ENCODE assay signal across 27 cellular contexts in the genomic region with DNA sequence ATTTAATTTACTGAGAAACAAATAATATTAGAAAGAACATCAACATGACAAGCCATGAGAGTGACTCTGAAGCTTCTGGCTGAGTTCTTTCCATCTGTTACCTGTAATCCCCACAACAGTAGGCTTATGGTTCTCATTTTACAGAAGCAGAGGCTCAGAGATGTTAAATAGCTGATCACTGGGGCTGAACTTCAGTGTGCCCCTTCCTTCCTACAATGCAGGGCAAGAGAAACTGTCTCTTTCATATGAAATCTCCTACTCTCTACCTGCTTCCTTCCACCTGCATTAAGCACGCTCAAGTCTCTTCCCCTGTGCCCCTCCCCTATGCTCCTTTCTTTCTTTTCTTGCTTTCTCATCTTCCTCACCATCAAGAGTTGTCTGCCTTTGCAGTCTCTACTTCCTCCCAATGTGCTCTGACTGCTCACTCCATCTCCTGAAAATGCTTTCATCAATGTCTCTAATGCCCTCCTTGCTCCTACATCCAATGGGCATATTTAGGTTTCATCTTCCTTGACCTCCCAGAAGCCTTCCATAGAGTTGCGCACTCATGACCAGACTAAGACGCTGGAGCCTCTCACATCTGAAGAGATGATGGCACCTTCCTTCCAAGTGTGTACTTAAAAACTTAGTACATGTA. TPM values are rescaled to one million over a fixed set of nuclear protein-coding genes. Genes with fewer than 3 reads are reported as not detected.
A peak's percentile ranks its signal among the peaks of the same experiment; 100 is the strongest.
DNase-seq lines count a peak whose midpoint lies in the region; ATAC-seq, FAIRE-seq and TF ChIP-seq lines count a peak whose summit lies in the region.
"Had no signal": no experiment of that assay in that cellular context is flagged by ENCODE, and none has a peak within 500 bp of the region (broad histone marks: within the 10 kb centered on the region; RNA-seq: fewer than 3 reads in every experiment).

No MANE protein-coding gene starts in this region.

- no peaks in the 10 kb centered on the region for H3K9me3 Mint-ChIP-seq in natural killer cell
- H3K9me3 Mint-ChIP-seq: CD4-positive, alpha-beta T cell; GM23338; H9 had no signal

- TF ChIP-seq CTCF in coronary artery (IDR thresholded peaks at IDR 0.05) = no peak
- no peak for TF ChIP-seq CTCF in HepG2 (CRISPR knock-in tag; IDR thresholded peaks at IDR 0.05)
- no peak for TF ChIP-seq CTCF in PC-9 (conservative IDR thresholded peaks at IDR 0.05)
- no peak for TF ChIP-seq CTCF in natural killer cell (IDR thresholded peaks at IDR 0.05)

- no peaks in the 10 kb centered on the region for H3K9me2 ChIP-seq in PC-9 (ENCODE audit: insufficient read depth)

- no peak overlapping the region for H4K12ac ChIP-seq in trophoblast cell (ENCODE audit: low read depth, low read length)

- 98% methylated on average over 3 of the region's 3 CpGs for WGBS in HepG2 (ENCODE audit: low lambda C conversion rate)
- WGBS in trophoblast cell (ENCODE audit: extremely low coverage, insufficient coverage, insufficient read length) = no CpG with 5 or more reads among the region's 3 CpGs

- no peak overlapping the region for H3K27ac Mint-ChIP-seq in natural killer cell
- H3K27ac Mint-ChIP-seq: CD14-positive monocyte; CD4-positive, alpha-beta T cell; CD8-positive, alpha-beta memory T cell; GM23338; H9 had no signal

- no peak overlapping the region for H4K91ac ChIP-seq in trophoblast cell (ENCODE audit: low read depth, low read length)

- no peak overlapping the region for H3K9ac ChIP-seq in HepG2 (ENCODE audit: insufficient read depth, low read depth, low read length)
- no peak overlapping the region for H3K9ac ChIP-seq in trophoblast cell (ENCODE audit: low read length)
- H3K9ac ChIP-seq: BLaER1 treated with 17β-estradiol and CSF1 and Interleukin-3, amounts not matched to agents 10 nM and 100 nM had no signal

- DNase-seq in NCI-H524 treated with DMSO at 0.1 percent for 48 hours (lab: John Stamatoyannopoulos, UW) (peak; percentile 1), coronary artery (ENCODE audit: low spot score) (peak; percentile 8), HepG2 (ENCODE audit: low spot score) (no peak), trophoblast cell (no peak), PC-9 (no peak), natural killer cell (no peak), foreskin melanocyte (no peak)
- DNase-seq: 8988T; ACHN; AML-193; BE2C; CD4-positive, alpha-beta T cell; CD8-positive, alpha-beta memory T cell; DMS 273 treated with DMSO at 0.1 percent for 48 hours; DMS79; EL; GDM1; H9 had no signal

- no peak for FAIRE-seq in HepG2 (lab: Jason Lieb, UNC)
- FAIRE-seq: A549, D721Med, GM12891, GM18507 had no signal

- H4K20me1 ChIP-seq in HepG2 (ENCODE audit: insufficient read depth, low read length) = peaks cover 96% of the 10 kb centered on the region
- no peaks in the 10 kb centered on the region for H4K20me1 ChIP-seq in PC-9 (ENCODE audit: insufficient read depth)
- H4K20me1 ChIP-seq: BLaER1 treated with 17β-estradiol and CSF1 and Interleukin-3, amounts not matched to agents 10 nM and 100 nM had no signal

- H3K23ac ChIP-seq in trophoblast cell (ENCODE audit: low read length) = peak overlapping the region; percentile 5

- H3K27ac ChIP-seq in coronary artery (no peak overlapping the region), HepG2 (ENCODE audit: extremely low read length, insufficient read depth, low read length) (peak overlapping the region; percentile 32), trophoblast cell (ENCODE audit: low read depth, low read length) (no peak overlapping the region), PC-9 (no peak overlapping the region)
- H3K27ac ChIP-seq: A549; BLaER1 treated with 17β-estradiol and CSF1 and Interleukin-3, amounts not matched to agents 10 nM and 100 nM had no signal

- no peak for TF ChIP-seq EP300 in HepG2 (IDR thresholded peaks at IDR 0.05; ENCODE audit: low read depth in 2 of 2, low read length in 2 of 2)
- no peak; the same call in 1 of the 2 replicates for TF ChIP-seq EP300 in HepG2 (CRISPR knock-in tag; IDR thresholded peaks at IDR 0.05; ENCODE audit: borderline replicate concordance)

- H3K36me3 ChIP-seq in HepG2 (replicated peaks in 1 of 2; ENCODE audit: control insufficient read depth in 1 of 2, insufficient read depth in 2 of 2, low read length in 2 of 2) (peaks cover 71 to 94% of the 10 kb centered on the region in 2 experiments), trophoblast cell (ENCODE audit: control insufficient read depth in 1 of 2, insufficient read depth in 2 of 2, low read length in 2 of 2) (no peaks in the 10 kb centered on the region), PC-9 (ENCODE audit: low read depth) (no peaks in the 10 kb centered on the region)
- H3K36me3 ChIP-seq: BE2C; BLaER1 treated with 17β-estradiol and CSF1 and Interleukin-3, amounts not matched to agents 10 nM and 100 nM had no signal

- peak; percentile 74 to 85 for TF ChIP-seq POLR2A in HepG2 (IDR thresholded peaks at IDR 0.05; ENCODE audit: insufficient read depth in 1 of 2, low read depth in 2 of 2, low read length in 2 of 2)

- no peaks in the 10 kb centered on the region for H3K36me3 Mint-ChIP-seq in natural killer cell
- H3K36me3 Mint-ChIP-seq: CD14-positive monocyte; CD8-positive, alpha-beta memory T cell had no signal

- intact Hi-C loops in HepG2 (cut with micrococcal nuclease; ENCODE audit: unreplicated experiment) (no loop called here), PC-9 (cut with micrococcal nuclease; ENCODE audit: unreplicated experiment) (no loop called here), natural killer cell (cut with micrococcal nuclease) (no loop called here)

- no peak overlapping the region for H2BK12ac ChIP-seq in trophoblast cell (ENCODE audit: low read length)

- no peak overlapping the region for H2AK5ac ChIP-seq in trophoblast cell (ENCODE audit: low read length)

- ATAC-seq in HepG2 (peak; percentile 1), natural killer cell (no peak)
- ATAC-seq: A549, GM23338, HCT116 had no signal

- no peak overlapping the region for H2BK5ac ChIP-seq in trophoblast cell (ENCODE audit: low read depth, low read length, poor library complexity)

- H3K4ac ChIP-seq in trophoblast cell (ENCODE audit: low read depth, low read length) = no peak overlapping the region

- H2BK120ac ChIP-seq in trophoblast cell (ENCODE audit: insufficient read depth, low read length, poor library complexity) = no peak overlapping the region

- in situ Hi-C loops in HepG2 (cut with HindIII; ENCODE audit: extremely low pct_ligation_motif_present, low pct_unique_long_range_greater_than_20kb) = no loop called here

- H3K4me1 ChIP-seq in HepG2 (ENCODE audit: insufficient read depth, low read length) = peaks cover 88% of the 10 kb centered on the region
- peaks cover 0 to 3% of the 10 kb centered on the region in 2 experiments for H3K4me1 ChIP-seq in trophoblast cell (ENCODE audit: control insufficient read depth in 1 of 2, insufficient read depth in 2 of 2, low read length in 2 of 2)
- H3K4me1 ChIP-seq in PC-9 (replicated peaks; ENCODE audit: insufficient read depth) = no peaks in the 10 kb centered on the region
- H3K4me1 ChIP-seq: A549, BE2C had no signal

- H3K27me3 ChIP-seq in HepG2 (ENCODE audit: control insufficient read depth in 1 of 2, insufficient read depth in 2 of 2, low read length in 2 of 2) (no peaks in the 10 kb centered on the region), trophoblast cell (ENCODE audit: insufficient read depth, low read length) (peaks cover 2% of the 10 kb centered on the region), PC-9 (ENCODE audit: insufficient read depth, low read depth) (peaks cover 42% of the 10 kb centered on the region; the same call in 1 of the 2 replicates)
- H3K27me3 ChIP-seq: BE2C; BLaER1 treated with 17β-estradiol and CSF1 and Interleukin-3, amounts not matched to agents 10 nM and 100 nM had no signal

- H3K14ac ChIP-seq in trophoblast cell (ENCODE audit: low read length) = no peak overlapping the region

- no peaks in the 10 kb centered on the region for H3F3A ChIP-seq in PC-9 (ENCODE audit: insufficient read depth, low read depth)

- H3K9me3 ChIP-seq in HepG2 (ENCODE audit: low read length) (no peaks in the 10 kb centered on the region), trophoblast cell (ENCODE audit: insufficient read depth, low read depth, low read length) (no peaks in the 10 kb centered on the region), PC-9 (ENCODE audit: insufficient read depth, low read depth) (no peaks in the 10 kb centered on the region)
- H3K9me3 ChIP-seq: A549; BE2C; BLaER1 treated with 17β-estradiol and CSF1 and Interleukin-3, amounts not matched to agents 10 nM and 100 nM had no signal

- H3K79me1 ChIP-seq in trophoblast cell (ENCODE audit: low read length) = no peaks in the 10 kb centered on the region

- H3K4me1 Mint-ChIP-seq in natural killer cell = no peaks in the 10 kb centered on the region
- H3K4me1 Mint-ChIP-seq: CD14-positive monocyte; CD8-positive, alpha-beta memory T cell; GM23338; H9 had no signal

- no peak overlapping the region for H3K4me3 Mint-ChIP-seq in natural killer cell
- H3K4me3 Mint-ChIP-seq: CD14-positive monocyte; CD4-positive, alpha-beta T cell; CD8-positive, alpha-beta memory T cell; GM23338; H9 had no signal

- no peak overlapping the region for H4K8ac ChIP-seq in trophoblast cell (ENCODE audit: low read depth, low read length)

- no peak overlapping the region for H3K4me3 ChIP-seq in coronary artery
- no peak overlapping the region for H3K4me3 ChIP-seq in HepG2 (replicated peaks in 1 of 3; ENCODE audit: insufficient read depth in 1 of 3, low read depth in 2 of 3, low read length in 3 of 3)
- no peak overlapping the region for H3K4me3 ChIP-seq in trophoblast cell (ENCODE audit: low read depth, low read length)
- H3K4me3 ChIP-seq in PC-9 = no peak overlapping the region
- H3K4me3 ChIP-seq: A549; BLaER1 treated with 17β-estradiol and CSF1 and Interleukin-3, amounts not matched to agents 10 nM and 100 nM; GM23338 had no signal

- CTCF ChIA-PET in HepG2 (lab: Yijun Ruan, JAX; ENCODE audit: low intra/inter-chr PET ratio, low total read pairs) (no interaction called here), PC-9 (lab: Charles Lee) (no interaction called here)

- peaks cover 16% of the 10 kb centered on the region for H3K79me2 ChIP-seq in HepG2 (ENCODE audit: insufficient read depth, low read length)
- H3K79me2 ChIP-seq in trophoblast cell (ENCODE audit: control insufficient read depth, insufficient read depth, low read length, poor library complexity) = no peaks in the 10 kb centered on the region
- H3K79me2 ChIP-seq in PC-9 (ENCODE audit: low read depth) = no peaks in the 10 kb centered on the region

- POLR2A ChIA-PET in HepG2 (lab: Yijun Ruan, JAX) = interaction anchor here (1.2 to 8.4 kb wide), 9 partner anchors 8 to 97 kb away, joined by 3 to 81 read pairs (median 5); no protein-coding TSS in a partner anchor
- POLR2A ChIA-PET in PC-9 (lab: Charles Lee; ENCODE audit: unreplicated experiment) = no interaction called here

- peaks cover 0 to 4% of the 10 kb centered on the region in 2 donors for H3K27me3 Mint-ChIP-seq in natural killer cell (ENCODE audit: low read depth in 2 of 2)

- H2AFZ ChIP-seq in HepG2 (ENCODE audit: low read length) (no peak overlapping the region), trophoblast cell (ENCODE audit: insufficient read depth, low read length, poor library complexity) (no peak overlapping the region), PC-9 (no peak overlapping the region)
- H2AFZ ChIP-seq: GM23338 had no signal

- no TSS peak for BruUV-seq in HepG2 (replicated peaks; lab: Mats Ljungman, UMichigan)
- no TSS peak for BruUV-seq in PC-9 (replicated peaks; lab: Mats Ljungman, UMichigan)

- H3K18ac ChIP-seq in trophoblast cell (ENCODE audit: low read length) = no peak overlapping the region

- no peak; the same call in 1 of the 2 replicates for TF ChIP-seq RAD21 in HepG2 (CRISPR knock-in tag; IDR thresholded peaks at IDR 0.05)

- H3K4me2 ChIP-seq in HepG2 (ENCODE audit: low read depth, low read length) (no peak overlapping the region), trophoblast cell (ENCODE audit: low read length) (no peak overlapping the region), PC-9 (no peak overlapping the region)
- H3K4me2 ChIP-seq: A549; BLaER1 treated with 17β-estradiol and CSF1 and Interleukin-3, amounts not matched to agents 10 nM and 100 nM; GM23338 had no signal

RNA-seq across cellular contexts. Expression of a gene that starts 23.7 kb away (rescaled TPM):
- 2,017 and 2,515 TPM in 2 replicates for total RNA-seq in HepG2 (2016; rRNA removed; fragmentation: Illumina TruSeq; extraction: Trizol)
- 102 and 113 TPM in 2 replicates for total RNA-seq in HepG2 (2016; cell fraction: cytosol; rRNA removed; fragmentation: Illumina TruSeq; extraction: Trizol; ENCODE audit: low read depth)
- 1,811 and 2,334 TPM in 2 replicates for total RNA-seq in HepG2 (2016; cell fraction: insoluble cytoplasmic fraction; rRNA removed; fragmentation: Illumina TruSeq; extraction: Trizol)
- total RNA-seq in HepG2 (2016; cell fraction: membrane; rRNA removed; fragmentation: Illumina TruSeq; extraction: Trizol) = 341 and 391 TPM in 2 replicates
- total RNA-seq in HepG2 (2016; cell fraction: nucleus; rRNA removed; fragmentation: Illumina TruSeq; extraction: Trizol) = 3,623 and 4,305 TPM in 2 replicates
- polyA plus RNA-seq in HepG2 (2011; rRNA removed) = 1,226 and 1,569 TPM in 2 replicates
- polyA plus RNA-seq in HepG2 (2011; cell fraction: cytosol; rRNA removed) = 779 and 1,118 TPM in 2 replicates
- polyA plus RNA-seq in HepG2 (2011; cell fraction: nucleus; rRNA removed) = 609 and 698 TPM in 2 replicates
- 1,387 and 2,007 TPM in 2 replicates for polyA plus RNA-seq in HepG2 (2012)
- 27.1 and 29.9 TPM in 2 replicates for polyA plus RNA-seq in HepG2 (2016; cell fraction: cytosol; fragmentation: Illumina TruSeq; extraction: Trizol; ENCODE audit: low read depth)
- 658 and 677 TPM in 2 replicates for polyA plus RNA-seq in HepG2 (2016; cell fraction: insoluble cytoplasmic fraction; fragmentation: Illumina TruSeq; extraction: Trizol; ENCODE audit: low read depth)
- polyA plus RNA-seq in HepG2 (2016; cell fraction: membrane; fragmentation: Illumina TruSeq; extraction: Trizol; ENCODE audit: low read depth) = 39.5 and 51.6 TPM in 2 replicates
- 1,507 and 1,591 TPM in 2 replicates for polyA plus RNA-seq in HepG2 (2016; cell fraction: nucleus; fragmentation: Illumina TruSeq; extraction: Trizol; ENCODE audit: insufficient read depth, low read depth)
- polyA minus RNA-seq in HepG2 (2011; rRNA and poly(A)+ RNA removed; ENCODE audit: low replicate concordance) = 3.3 and 5,189 TPM in 2 replicates
- 4,783 and 5,517 TPM in 2 replicates for polyA minus RNA-seq in HepG2 (2011; cell fraction: cytosol; rRNA and poly(A)+ RNA removed)
- polyA minus RNA-seq in HepG2 (2011; cell fraction: nucleus; rRNA and poly(A)+ RNA removed) = 3,357 and 4,547 TPM in 2 replicates
- polyA plus RNA-seq in trophoblast cell (2013) = 0.01 and 0.03 TPM in 2 replicates
- not detected in 2 replicates for total RNA-seq in PC-9 (2021)
- not detected for total RNA-seq in natural killer cell
- total RNA-seq: CD4-positive, alpha-beta T cell; CD8-positive, alpha-beta memory T cell; H4 had no signal
- polyA plus RNA-seq: CD8-positive, alpha-beta memory T cell had no signal

Comparison
In these comparisons a context has a peak if more than half of its experiments do, and no peak if none do; other contexts are left out.
1. DNase-seq: peak in NCI-H524 treated with DMSO at 0.1 percent for 48 hours (single experiment) and coronary artery (single experiment); none in HepG2 (single experiment), trophoblast cell (0 of 2), PC-9 (0 of 2), natural killer cell (single experiment) and foreskin melanocyte (single experiment).
2. RNA of a gene that starts 23.7 kb away (total RNA-seq): 102 to 4,305 TPM in HepG2; not detected in PC-9 and not detected in natural killer cell; every median in the first group is over 100 times any median in the second.